Comparison of ENCODE assay signal across 27 cellular contexts in genomic region chr10:15670880-15671279, GRCh38. TPM values are rescaled to one million over a fixed set of nuclear protein-coding genes. Genes with fewer than 3 reads are reported as not detected.
"Had no signal": no experiment of that assay in that cellular context is flagged by ENCODE, and none has a peak within 500 bp of the region (broad histone marks: within the 10 kb centered on the region; RNA-seq: fewer than 3 reads in every experiment).

No MANE protein-coding gene starts in this region.

- H3K36me3 ChIP-seq: esophagus squamous epithelium, gastrocnemius medialis, heart right ventricle, left lung, lower lobe of right lung had no signal

- ATAC-seq: esophagus mucosa, gastrocnemius medialis, heart right ventricle, left cardiac atrium, left lung, left ventricle myocardium superior, lower lobe of right lung, mucosa of descending colon had no signal

- H3K27ac Mint-ChIP-seq: mesothelial cell of epicardium had no signal

- DNase-seq: dermis blood vessel endothelial cell; dorsolateral prefrontal cortex; effector CD4-positive, alpha-beta T cell; effector memory CD4-positive, alpha-beta T cell; erythroblast; esophagus squamous epithelium; foreskin fibroblast; foreskin melanocyte; gastrocnemius medialis; glutamatergic neuron; head of caudate nucleus; heart right ventricle; hippocampal formation; left cardiac atrium; left lung; left ventricle myocardium superior; lower lobe of right lung; mesenchymal stem cell; mucosa of descending colon had no signal

- H3K27ac ChIP-seq: coronary artery, dorsolateral prefrontal cortex, epithelial cell of prostate, esophagus squamous epithelium, gastrocnemius medialis, heart right ventricle, left lung, lower lobe of right lung had no signal

- H3K4me3 ChIP-seq: coronary artery, dorsolateral prefrontal cortex, esophagus squamous epithelium, gastrocnemius medialis, heart right ventricle, left lung, lower lobe of right lung, mucosa of descending colon had no signal

- H3K9me3 ChIP-seq: esophagus squamous epithelium, gastrocnemius medialis, left lung, lower lobe of right lung, mucosa of descending colon had no signal

- H3K4me3 Mint-ChIP-seq: mesothelial cell of epicardium had no signal

- H3K27me3 ChIP-seq: esophagus squamous epithelium, gastrocnemius medialis, heart right ventricle, left lung had no signal

- FAIRE-seq: colon, islet of Langerhans, keratinocyte had no signal

- H3K4me1 ChIP-seq: esophagus squamous epithelium, gastrocnemius medialis, heart right ventricle, lower lobe of right lung had no signal

- H3K4me1 Mint-ChIP-seq: mesothelial cell of epicardium had no signal

RNA-seq across cellular contexts. Expression of gene ITGA8, which starts 48.8 kb away (rescaled TPM):
- total RNA-seq: myocyte had no signal
- polyA plus RNA-seq: keratinocyte had no signal
